ENCODE assay signal across 14 cellular contexts in the genomic region with DNA sequence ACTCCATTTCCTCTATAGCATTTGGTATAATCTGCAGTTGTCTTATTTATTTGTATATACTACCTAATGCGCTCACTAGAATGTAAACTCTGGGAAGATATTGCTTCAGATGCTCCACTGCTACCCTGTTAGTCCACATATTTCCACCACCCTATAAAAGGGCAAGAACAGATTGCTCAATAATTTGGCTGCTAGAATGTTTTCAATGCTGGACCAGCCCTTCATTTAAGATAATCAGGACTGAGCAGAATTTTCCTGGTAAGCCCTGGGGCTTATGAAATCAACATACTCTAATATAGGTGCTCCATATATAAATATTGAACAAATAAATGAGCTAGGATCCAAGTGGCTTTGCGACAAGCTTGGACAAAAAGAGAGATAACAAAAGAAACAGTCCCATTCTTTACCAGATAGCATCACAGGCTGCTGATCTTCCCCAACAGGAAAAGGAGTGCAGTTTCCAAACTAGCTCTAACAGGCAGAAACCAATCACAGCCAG. TPM values are rescaled to one million over a fixed set of nuclear protein-coding genes. Genes with fewer than 3 reads are reported as not detected.
DNase-seq lines count a peak whose midpoint lies in the region; ATAC-seq, FAIRE-seq and TF ChIP-seq lines count a peak whose summit lies in the region.
"Had no signal": no experiment of that assay in that cellular context is flagged by ENCODE, and none has a peak within 500 bp of the region (broad histone marks: within the 10 kb centered on the region; RNA-seq: fewer than 3 reads in every experiment).

No MANE protein-coding gene starts in this region.

- H3K27ac ChIP-seq in small intestine (ENCODE audit: low read depth in 1 of 2, low read length in 1 of 2) (no peak overlapping the region), psoas muscle (no peak overlapping the region)
- H3K27ac ChIP-seq: BLaER1 had no signal

- ATAC-seq in GM19463 (IDR thresholded peaks at IDR 0.05; ENCODE audit: unreplicated experiment), result no peak
- ATAC-seq in HG03280 (IDR thresholded peaks at IDR 0.05; ENCODE audit: unreplicated experiment), result no peak
- no peak for ATAC-seq in psoas muscle

- H3K27me3 ChIP-seq in bronchial epithelial cell (ENCODE audit: control insufficient read depth, insufficient read depth, low read length), result no peaks in the 10 kb centered on the region
- no peaks in the 10 kb centered on the region for H3K27me3 ChIP-seq in small intestine (ENCODE audit: control insufficient read depth in 2 of 2, insufficient read depth in 2 of 2, low read length in 2 of 2)
- H3K27me3 ChIP-seq in psoas muscle (ENCODE audit: insufficient read depth in 3 of 3, low read length in 2 of 3), result no peaks in the 10 kb centered on the region
- H3K27me3 ChIP-seq: BLaER1 had no signal

- 61 to 85% (median 74%) methylated on average over 2 of the region's 2 CpGs for WGBS in small intestine, 3 donors
- 87 to 93% (median 87%) methylated on average over 2 of the region's 2 CpGs for WGBS in psoas muscle, 3 donors

- H3K4me1 ChIP-seq in small intestine (ENCODE audit: control insufficient read depth in 2 of 2, insufficient read depth in 1 of 2, low read depth in 1 of 2, low read length in 1 of 2) (peaks cover 11 to 14% of the 10 kb centered on the region in 2 donors), psoas muscle (peaks cover 50% of the 10 kb centered on the region)

- DNase-seq in HCEC 1CT, result peak; percentile 52
- peak; percentile 52 for DNase-seq in bronchial epithelial cell (ENCODE audit: low read depth)
- DNase-seq in iris pigment epithelial cell (ENCODE audit: low read depth), result peak; percentile 80
- peak; percentile 36 for DNase-seq in small intestine
- no peak for DNase-seq in midbrain (lab: John Stamatoyannopoulos, UW)
- DNase-seq in psoas muscle, result no peak
- DNase-seq: dermis blood vessel endothelial cell, glutamatergic neuron, NCI-H1105, NCI-H524 treated with DMSO at 0.1 percent for 48 hours had no signal

- H3K36me3 ChIP-seq in bronchial epithelial cell (ENCODE audit: control insufficient read depth, insufficient read depth, low read length), result peaks cover 24% of the 10 kb centered on the region
- H3K36me3 ChIP-seq in small intestine (ENCODE audit: control insufficient read depth in 2 of 2, insufficient read depth in 2 of 2, low read length in 2 of 2), result no peaks in the 10 kb centered on the region
- peaks cover 1 to 9% of the 10 kb centered on the region in 2 donors for H3K36me3 ChIP-seq in psoas muscle (ENCODE audit: insufficient read depth in 1 of 2, low read depth in 1 of 2)
- H3K36me3 ChIP-seq: HAP-1 had no signal

- intact Hi-C loops in psoas muscle (cut with DNase I), result no loop called here

- H3K9me3 ChIP-seq in small intestine (ENCODE audit: control insufficient read depth, low read depth), result no peaks in the 10 kb centered on the region
- no peaks in the 10 kb centered on the region for H3K9me3 ChIP-seq in psoas muscle
- H3K9me3 ChIP-seq: BLaER1, HAP-1 had no signal

- no peak for FAIRE-seq in bronchial epithelial cell (lab: Jason Lieb, UNC)
- FAIRE-seq in small intestine (lab: Jason Lieb, UNC), result no peak

- TF ChIP-seq CTCF in bronchial epithelial cell (IDR thresholded peaks at IDR 0.05; ENCODE audit: insufficient read depth, low read length, severe bottlenecking) (no peak), psoas muscle (IDR thresholded peaks at IDR 0.05) (no peak)

- H3K4me3 ChIP-seq in bronchial epithelial cell (ENCODE audit: low read depth, low read length) (no peak overlapping the region), small intestine (ENCODE audit: low read depth in 1 of 2, low read length in 2 of 2) (no peak overlapping the region), psoas muscle (no peak overlapping the region)
- H3K4me3 ChIP-seq: BLaER1, HAP-1 had no signal

RNA-seq across cellular contexts. Expression of gene BCAR3, which starts 8.4 kb away (rescaled TPM):
- total RNA-seq in bronchial epithelial cell (26.2 and 69.5 TPM in 2 replicates), psoas muscle (10 to 100 TPM; 16.2 to 34.3 (median 21.1) TPM)
- polyA plus RNA-seq in small intestine (10 to 100 TPM; 15.9 to 26.2 (median 21.9) TPM), psoas muscle (10 to 100 TPM; 15.8 to 64.1 (median 16.5) TPM)

Comparison
In these comparisons a context has a peak if more than half of its experiments do, and no peak if none do; other contexts are left out.
1. DNase-seq: peak in HCEC 1CT (single experiment), bronchial epithelial cell (single experiment), iris pigment epithelial cell (single experiment) and small intestine (single experiment); none in midbrain (single experiment) and psoas muscle (0 of 2).